ENCODE assay signal across 29 cellular contexts in the genomic region with DNA sequence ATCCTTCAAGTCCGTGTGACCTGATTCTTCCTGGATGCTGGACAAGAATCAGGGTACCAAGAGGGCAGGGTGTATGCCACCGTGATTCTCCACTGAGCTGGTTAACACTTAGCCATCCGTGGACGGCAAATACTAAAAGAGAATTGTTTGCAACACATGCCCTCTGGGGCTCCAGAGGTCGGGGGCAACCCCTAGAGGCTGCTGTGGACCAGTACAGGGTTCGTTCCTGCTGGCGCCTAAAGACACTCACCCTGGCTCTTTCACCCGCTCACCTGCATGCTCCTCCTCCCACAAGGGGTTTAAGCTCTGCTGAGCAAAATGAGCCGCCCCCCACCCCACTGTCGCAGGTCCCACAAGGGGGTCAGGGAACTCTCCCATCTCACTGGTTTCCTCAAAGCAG.
DNase-seq lines count a peak whose midpoint lies in the region; ATAC-seq, FAIRE-seq and TF ChIP-seq lines count a peak whose summit lies in the region.
"Had no signal": no experiment of that assay in that cellular context is flagged by ENCODE, and none has a peak within 500 bp of the region (broad histone marks: within the 10 kb centered on the region; RNA-seq: fewer than 3 reads in every experiment).

No MANE protein-coding gene starts in this region.

- H3K4me1 Mint-ChIP-seq in CD4-positive, alpha-beta memory T cell = peaks cover 60 to 99% (median 81%) of the 10 kb centered on the region in 4 donors
- peaks cover 21 to 88% (median 48%) of the 10 kb centered on the region in 3 donors for H3K4me1 Mint-ChIP-seq in T-cell

- peaks cover 99% of the 10 kb centered on the region for H3K4me1 ChIP-seq in CD4-positive, alpha-beta memory T cell (ENCODE audit: insufficient read depth, low read length)
- no peaks in the 10 kb centered on the region for H3K4me1 ChIP-seq in pancreas
- H3K4me1 ChIP-seq: adrenal gland, gastrocnemius medialis had no signal

- DNase-seq in CD4-positive, alpha-beta memory T cell = no peak
- no peak for DNase-seq in T-cell
- peak; percentile 24 for DNase-seq in iPS-NIHi7 (ENCODE audit: extremely low spot score)
- DNase-seq in lower leg skin (ENCODE audit: low spot score in 2 of 2) = no peak
- DNase-seq in pancreas = no peak
- DNase-seq in SIG-M5 treated with dmso at 0.1 percent for 504 hours (lab: John Stamatoyannopoulos, UW; ENCODE audit: unreplicated experiment) = no peak
- no peak for DNase-seq in activated CD8-positive, alpha-beta memory T cell treated with anti-CD3 and anti-CD28 coated beads, Interleukin-2, amount 50 U/mL, for 4 hours
- DNase-seq: activated CD4-positive, alpha-beta T cell treated with anti-CD3 and anti-CD28 coated beads for 4 hours; activated T-cell treated with anti-CD3 and anti-CD28 coated beads, Interleukin-2, amount 50 U/mL, for 4 hours; adrenal gland; cerebellar nuclear complex; COR-L47; dorsolateral prefrontal cortex; gastrocnemius medialis; GF-D8; GOT3; hypothalamus; left lung; NCI-H1417 treated with DMSO at 0.1 percent for 48 hours; NCI-H82; ovary; right cardiac atrium; stimulated activated CD4-positive, alpha-beta T cell treated with anti-CD3 and anti-CD28 coated beads, Interleukin-2, amount 100 ng/mL, for 48 hours; upper lobe of left lung had no signal

- peak overlapping the region; percentile 35 to 91 (median 81) for H3K27ac Mint-ChIP-seq in CD4-positive, alpha-beta memory T cell
- H3K27ac Mint-ChIP-seq in T-cell = peak overlapping the region; percentile 66 to 98
- H3K27ac Mint-ChIP-seq: brain; natural killer cell treated with Interleukin-12 subunit alpha and Interleukin-12 subunit beta and Interleukin-15 and Interleukin-18, amount 100 ng/mL, for 72 hours had no signal

- H3K27me3 Mint-ChIP-seq in CD4-positive, alpha-beta memory T cell = no peaks in the 10 kb centered on the region
- H3K27me3 Mint-ChIP-seq in T-cell = peaks cover 0 to 3% of the 10 kb centered on the region in 2 donors

- peak overlapping the region in 3 of 8 donors; percentile 17 to 74 (median 29) for H3K4me3 Mint-ChIP-seq in CD4-positive, alpha-beta memory T cell
- H3K4me3 Mint-ChIP-seq in T-cell = no peak overlapping the region
- H3K4me3 Mint-ChIP-seq: activated T-cell treated with anti-CD3 and anti-CD28 coated beads, Interleukin-2, amount 50 U/mL, for 4 hours; brain; natural killer cell treated with Interleukin-12 subunit alpha and Interleukin-12 subunit beta and Interleukin-15 and Interleukin-18, amount 100 ng/mL, for 72 hours had no signal

- H3K4me3 ChIP-seq in CD4-positive, alpha-beta memory T cell (ENCODE audit: low read length in 2 of 2) = no peak overlapping the region
- H3K4me3 ChIP-seq in lower leg skin (ENCODE audit: low read depth, poor library complexity, severe bottlenecking) (no peak overlapping the region), pancreas (no peak overlapping the region)
- H3K4me3 ChIP-seq: adrenal gland, dorsolateral prefrontal cortex, gastrocnemius medialis, left lung, ovary, upper lobe of left lung had no signal

- CTCF ChIA-PET in CD4-positive, alpha-beta memory T cell (lab: Charles Lee; ENCODE audit: partially characterized antibody) = interaction anchor here (1.2 to 16.9 kb wide), 4 partner anchors 9 to 57 kb away, joined by 3 to 346 read pairs (median 21); no protein-coding TSS in a partner anchor
- CTCF ChIA-PET in T-cell (lab: Charles Lee) = no interaction called here

- H3K9me3 ChIP-seq in CD4-positive, alpha-beta memory T cell (ENCODE audit: control insufficient read depth in 1 of 2, low read length in 2 of 2) = peaks cover 0 to 5% of the 10 kb centered on the region in 2 donors
- no peaks in the 10 kb centered on the region for H3K9me3 ChIP-seq in pancreas
- H3K9me3 ChIP-seq: adrenal gland, gastrocnemius medialis, ovary, upper lobe of left lung had no signal

- TF ChIP-seq POLR2A in lower leg skin (IDR thresholded peaks at IDR 0.05) = no peak

- intact Hi-C loops in CD4-positive, alpha-beta memory T cell (cut with micrococcal nuclease) = no loop called here
- intact Hi-C loops in lower leg skin (cut with DNase I; ENCODE audit: low total_unique reads) (no loop called here), pancreas (cut with DNase I) (no loop called here)

- peaks cover 36 to 38% of the 10 kb centered on the region in 2 donors for H3K36me3 Mint-ChIP-seq in CD4-positive, alpha-beta memory T cell
- peaks cover 15% of the 10 kb centered on the region for H3K36me3 Mint-ChIP-seq in T-cell
- H3K36me3 Mint-ChIP-seq: brain had no signal

- H3K36me3 ChIP-seq in CD4-positive, alpha-beta memory T cell (ENCODE audit: insufficient read depth, low read length) = no peaks in the 10 kb centered on the region
- H3K36me3 ChIP-seq in pancreas = no peaks in the 10 kb centered on the region
- H3K36me3 ChIP-seq: adrenal gland, gastrocnemius medialis, left lung, ovary, upper lobe of left lung had no signal

- peaks cover 5 to 24% (median 13%) of the 10 kb centered on the region in 8 donors for H3K9me3 Mint-ChIP-seq in CD4-positive, alpha-beta memory T cell
- peaks cover 3 to 6% (median 5%) of the 10 kb centered on the region in 3 donors for H3K9me3 Mint-ChIP-seq in T-cell

- H3K27me3 ChIP-seq in CD4-positive, alpha-beta memory T cell (ENCODE audit: insufficient read depth, low read length) = no peaks in the 10 kb centered on the region
- no peaks in the 10 kb centered on the region for H3K27me3 ChIP-seq in pancreas
- H3K27me3 ChIP-seq: adrenal gland, gastrocnemius medialis, left lung, ovary, upper lobe of left lung had no signal

- ATAC-seq in T-cell (replicated peaks in 1 of 4) = no peak
- no peak for ATAC-seq in pancreas
- ATAC-seq: activated T-cell treated with anti-CD3 and anti-CD28 coated beads, Interleukin-2, amount 50 U/mL, for 4 hours; gastrocnemius medialis; left lung; natural killer cell treated with Interleukin-12 subunit alpha and Interleukin-12 subunit beta and Interleukin-15 and Interleukin-18, amount 100 ng/mL, for 72 hours; right cardiac atrium; SK-N-SH treated with all-trans-retinoic acid at 6 μM for 48 hours had no signal

- POLR2A ChIA-PET in CD4-positive, alpha-beta memory T cell (lab: Charles Lee; ENCODE audit: partially characterized antibody) = interaction anchor here (1.2 to 51.2 kb wide), 6 partner anchors 5 to 151 kb away, joined by 3 to 2213 read pairs (median 101); no protein-coding TSS in a partner anchor
- POLR2A ChIA-PET in T-cell (lab: Charles Lee) = no interaction called here

- peak; percentile 30 for TF ChIP-seq CTCF in GM12873 (IDR thresholded peaks at IDR 0.05; ENCODE audit: insufficient read depth, low read depth, low read length, missing control alignments)
- TF ChIP-seq CTCF in lower leg skin (IDR thresholded peaks at IDR 0.05) = no peak
- no peak for TF ChIP-seq CTCF in pancreas (IDR thresholded peaks at IDR 0.05)

- peak overlapping the region; percentile 8 for H3K27ac ChIP-seq in CD4-positive, alpha-beta memory T cell (ENCODE audit: low read depth, low read length)
- no peak overlapping the region for H3K27ac ChIP-seq in pancreas
- H3K27ac ChIP-seq: adrenal gland, dorsolateral prefrontal cortex, gastrocnemius medialis, left lung, ovary, upper lobe of left lung had no signal

- whole genome bisulfite sequencing in lower leg skin, 2 donors = 81 to 89% methylated on average over 10 of the region's 10 CpGs
- WGBS in pancreas, 2 donors = 72 to 74% methylated on average over 10 of the region's 10 CpGs

- FAIRE-seq in pancreas (lab: Jason Lieb, UNC) = no peak
- FAIRE-seq: islet of Langerhans had no signal
